ENCODE assay signal across 21 cellular contexts in genomic region chr15:49406352-49407118, GRCh38. TPM values are rescaled to one million over a fixed set of nuclear protein-coding genes. Genes with fewer than 3 reads are reported as not detected.
"Had no signal": no experiment of that assay in that cellular context is flagged by ENCODE, and none has a peak within 500 bp of the region (broad histone marks: within the 10 kb centered on the region; RNA-seq: fewer than 3 reads in every experiment).

No MANE protein-coding gene starts in this region.

- H3K9me3 ChIP-seq: esophagus squamous epithelium, gastrocnemius medialis, pancreas, thyroid gland had no signal

- H3K4me3 ChIP-seq: coronary artery, esophagus squamous epithelium, gastrocnemius medialis, pancreas, thyroid gland had no signal

- DNase-seq: activated CD4-positive, alpha-beta T cell treated with anti-CD3 and anti-CD28 coated beads, Interleukin-2, amount 50 U/mL, for 4 hours; activated CD8-positive, alpha-beta memory T cell treated with anti-CD3 and anti-CD28 coated beads for 24 hours; activated CD8-positive, alpha-beta memory T cell treated with anti-CD3 and anti-CD28 coated beads, Interleukin-2, amount 50 U/mL, for 4 hours; activated T-cell treated with anti-CD3 and anti-CD28 coated beads, Interleukin-2, amount 50 U/mL, for 24 hours; brain microvascular endothelial cell; esophagus squamous epithelium; gastrocnemius medialis; hypothalamus; mammary epithelial cell; midbrain; stimulated activated CD4-positive, alpha-beta T cell treated with anti-CD3 and anti-CD28 coated beads, Interleukin-4, amount 100 ng/mL, for 1 hour; substantia nigra; T-helper 1 cell; thyroid gland had no signal

- H3K4me1 ChIP-seq: esophagus squamous epithelium, gastrocnemius medialis, pancreas, thyroid gland had no signal

- H3K36me3 ChIP-seq: brain microvascular endothelial cell, esophagus squamous epithelium, gastrocnemius medialis, pancreas, thyroid gland had no signal

- ATAC-seq: activated naive CD4-positive, alpha-beta T cell treated with anti-CD3 and anti-CD28 coated beads, Interleukin-2, amount 50 U/mL, for 72 hours; activated T-helper 17 cell treated with anti-CD3 and anti-CD28 coated beads, Interleukin-2, amount 50 U/mL, for 72 hours; gastrocnemius medialis; left lobe of liver; pancreas had no signal

- H3K27ac ChIP-seq: brain microvascular endothelial cell, coronary artery, esophagus squamous epithelium, gastrocnemius medialis, pancreas, thyroid gland had no signal

- FAIRE-seq: pancreas, TTC549 had no signal

RNA-seq across cellular contexts. Expression of gene FGF7, which starts 16.5 kb away (rescaled TPM):
- total RNA-seq: activated naive CD4-positive, alpha-beta T cell treated with anti-CD3 and anti-CD28 coated beads, Interleukin-2, amount 50 U/mL, for 72 hours; activated T-helper 17 cell treated with anti-CD3 and anti-CD28 coated beads, Interleukin-2, amount 50 U/mL, for 72 hours; pulmonary artery endothelial cell had no signal
- polyA plus RNA-seq: mammary epithelial cell had no signal
